Comparison of ENCODE assay signal across 9 cellular contexts in the genomic region with DNA sequence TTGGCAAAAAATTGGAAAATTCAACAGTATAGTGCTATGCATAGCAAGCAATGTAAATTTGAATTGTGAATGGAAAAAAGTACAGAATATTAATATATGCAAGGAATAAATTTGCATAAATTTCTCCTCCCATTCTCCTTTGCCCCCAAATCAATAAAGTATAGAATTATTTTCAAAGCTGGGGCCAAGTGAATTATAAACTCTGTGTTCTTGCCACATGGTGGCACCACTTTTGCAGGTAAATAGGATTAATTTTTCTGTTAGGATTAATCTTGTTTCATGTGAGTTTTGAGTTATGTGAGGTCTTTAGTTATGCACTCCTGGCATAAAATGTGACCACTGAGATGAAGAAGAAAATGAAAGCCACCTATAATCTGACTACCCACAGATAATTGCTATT. TPM values are rescaled to one million over a fixed set of nuclear protein-coding genes. Genes with fewer than 3 reads are reported as not detected.
DNase-seq lines count a peak whose midpoint lies in the region; ATAC-seq, FAIRE-seq and TF ChIP-seq lines count a peak whose summit lies in the region.
"Had no signal": no experiment of that assay in that cellular context is flagged by ENCODE, and none has a peak within 500 bp of the region (broad histone marks: within the 10 kb centered on the region; RNA-seq: fewer than 3 reads in every experiment).

No MANE protein-coding gene starts in this region.

- H3K79me2 ChIP-seq in DOHH2 (ENCODE audit: control insufficient read depth, low read length) = no peaks in the 10 kb centered on the region

- no peaks in the 10 kb centered on the region for H3K9me2 ChIP-seq in DOHH2 (replicated peaks; ENCODE audit: control insufficient read depth, low read length)

- no peaks in the 10 kb centered on the region for H3K27me3 Mint-ChIP-seq in memory B cell
- H3K27me3 Mint-ChIP-seq: central memory CD8-positive, alpha-beta T cell had no signal

- peaks cover 2% of the 10 kb centered on the region for H3K4me1 Mint-ChIP-seq in memory B cell
- H3K4me1 Mint-ChIP-seq: central memory CD8-positive, alpha-beta T cell had no signal

- TF ChIP-seq CTCF in DOHH2 (IDR thresholded peaks at IDR 0.05; ENCODE audit: low read depth, low read length, poor library complexity, severe bottlenecking) = peak; percentile 59

- H3K9me3 Mint-ChIP-seq in memory B cell = no peaks in the 10 kb centered on the region
- H3K9me3 Mint-ChIP-seq: central memory CD8-positive, alpha-beta T cell had no signal

- H4K20me1 ChIP-seq in DOHH2 (ENCODE audit: control insufficient read depth, insufficient read depth, low read depth, low read length) = no peaks in the 10 kb centered on the region

- peaks cover 28% of the 10 kb centered on the region for H3K36me3 Mint-ChIP-seq in memory B cell

- H3K27ac ChIP-seq in DOHH2 (ENCODE audit: low read depth, low read length) = no peak overlapping the region
- H3K27ac ChIP-seq in small intestine (ENCODE audit: low read depth in 1 of 2, low read length in 1 of 2) = no peak overlapping the region

- H3K27ac Mint-ChIP-seq in memory B cell = no peak overlapping the region

- no peaks in the 10 kb centered on the region for H3K4me1 ChIP-seq in DOHH2 (ENCODE audit: control insufficient read depth, low read length)
- H3K4me1 ChIP-seq in small intestine (ENCODE audit: control insufficient read depth in 2 of 2, insufficient read depth in 1 of 2, low read depth in 1 of 2, low read length in 1 of 2) = no peaks in the 10 kb centered on the region

- H3K36me3 ChIP-seq in DOHH2 (ENCODE audit: control insufficient read depth, low read length) (peaks cover 33% of the 10 kb centered on the region), small intestine (ENCODE audit: control insufficient read depth in 2 of 2, insufficient read depth in 2 of 2, low read length in 2 of 2) (peaks cover 4 to 10% of the 10 kb centered on the region in 2 donors)

- no peaks in the 10 kb centered on the region for H3K27me3 ChIP-seq in DOHH2 (ENCODE audit: control insufficient read depth, low read length)
- H3K27me3 ChIP-seq in small intestine (ENCODE audit: control insufficient read depth in 2 of 2, insufficient read depth in 2 of 2, low read length in 2 of 2) = no peaks in the 10 kb centered on the region

- FAIRE-seq in small intestine (lab: Jason Lieb, UNC) = no peak

- H3K4me2 ChIP-seq in DOHH2 (ENCODE audit: low read length) = no peak overlapping the region

- H3F3A ChIP-seq in DOHH2 (ENCODE audit: control insufficient read depth, insufficient read depth) = 0 out of 2 replicates have a peak, but pooled peaks cover 2% of the 10 kb centered on the region

- ATAC-seq in memory B cell (ENCODE audit: low read depth) (peak; percentile 65), GM21367 (IDR thresholded peaks at IDR 0.05; ENCODE audit: unreplicated experiment) (no peak)

- H3K4me3 Mint-ChIP-seq in memory B cell = no peak overlapping the region
- H3K4me3 Mint-ChIP-seq: central memory CD8-positive, alpha-beta T cell had no signal

- peak; percentile 5 for DNase-seq in HuH-7.5 (ENCODE audit: low spot score)
- DNase-seq in astrocyte of the hippocampus (ENCODE audit: low read depth, low spot score) = peak; percentile 39
- DNase-seq in memory B cell (ENCODE audit: low spot score in 2 of 2) = peak in 1 of 2 donors; percentile 20
- no peak for DNase-seq in cortex of kidney (lab: John Stamatoyannopoulos, UW)
- no peak for DNase-seq in small intestine
- DNase-seq in OCI-M2 (lab: John Stamatoyannopoulos, UW; ENCODE audit: unreplicated experiment) = no peak

- H3K9me3 ChIP-seq in DOHH2 (ENCODE audit: control insufficient read depth, insufficient read depth, low read length) (no peaks in the 10 kb centered on the region), small intestine (ENCODE audit: control insufficient read depth, low read depth) (no peaks in the 10 kb centered on the region)

- H3K4me3 ChIP-seq in DOHH2 (ENCODE audit: low read length) = no peak overlapping the region
- no peak overlapping the region for H3K4me3 ChIP-seq in small intestine (ENCODE audit: low read depth in 1 of 2, low read length in 2 of 2)

RNA-seq across cellular contexts. Expression of gene COPS4, which starts 19.9 kb away (rescaled TPM):
- 10 to 100 TPM; 23.5 to 34.5 (median 28.4) TPM for polyA plus RNA-seq in small intestine

RNA-seq across cellular contexts. Expression of gene LIN54, which starts 44.3 kb away (rescaled TPM):
- polyA plus RNA-seq in small intestine = 1 to 10 TPM; 3.0 to 4.7 (median 3.4) TPM

RNA-seq across cellular contexts. Expression of gene PLAC8, which starts 59.6 kb away (rescaled TPM):
- polyA plus RNA-seq in small intestine = 100 to 1,000 TPM; 106 to 309 (median 222) TPM

Comparison
In these comparisons a context has a peak if more than half of its experiments do, and no peak if none do; other contexts are left out.
1. DNase-seq: peak in HuH-7.5 (single experiment) and astrocyte of the hippocampus (single experiment); none in cortex of kidney (single experiment), small intestine (single experiment) and OCI-M2 (single experiment).